Comparison of ENCODE assay signal across 13 cellular contexts in the genomic region with DNA sequence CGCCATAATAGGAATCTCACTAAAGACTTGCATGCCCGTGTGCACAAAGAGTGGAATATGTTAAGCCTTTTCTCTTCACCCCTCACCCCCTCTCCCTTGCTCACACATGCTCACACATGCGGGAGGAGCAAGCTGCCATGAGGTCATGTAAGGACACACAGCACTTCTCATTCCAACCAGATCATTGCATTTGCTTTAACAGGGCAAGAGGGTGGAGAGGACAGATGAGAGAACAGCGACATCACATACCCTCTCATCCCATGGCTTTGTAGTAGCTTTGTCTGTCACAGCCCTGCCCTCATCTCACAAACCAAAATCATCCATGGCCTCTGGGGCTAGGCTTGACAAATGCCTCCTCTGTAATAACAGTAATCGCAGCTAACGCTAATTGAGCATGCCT.
A peak's percentile ranks its signal among the peaks of the same experiment; 100 is the strongest.
DNase-seq lines count a peak whose midpoint lies in the region; ATAC-seq, FAIRE-seq and TF ChIP-seq lines count a peak whose summit lies in the region.
"Had no signal": no experiment of that assay in that cellular context is flagged by ENCODE, and none has a peak within 500 bp of the region (broad histone marks: within the 10 kb centered on the region; RNA-seq: fewer than 3 reads in every experiment).

No MANE protein-coding gene starts in this region.

- no peak overlapping the region for H3K9ac ChIP-seq in SK-N-MC (ENCODE audit: insufficient read length)

- no peaks in the 10 kb centered on the region for H3K27me3 ChIP-seq in right cardiac atrium (ENCODE audit: control insufficient read depth, insufficient read depth)

- DNase-seq in AG20443 (ENCODE audit: low spot score) (peak; percentile 34), GM12891 (ENCODE audit: insufficient read length, low spot score) (no peak), SK-N-MC (ENCODE audit: low read depth, low spot score) (no peak), right cardiac atrium (no peak), HuH-7.5 (ENCODE audit: low spot score) (no peak), mucosa of gallbladder (ENCODE audit: low spot score) (no peak)
- no peak for DNase-seq in activated CD4-positive, CD25-positive, alpha-beta regulatory T cell treated with anti-CD3 and anti-CD28 coated beads, Interleukin-2, amount 50 U/mL, for 72 hours
- DNase-seq in activated effector memory CD4-positive, alpha-beta T cell treated with anti-CD3 and anti-CD28 coated beads, Interleukin-2, amount 50 U/mL, for 16 hours = no peak
- DNase-seq: activated CD4-positive, alpha-beta T cell treated with anti-CD3 and anti-CD28 coated beads for 36 hours; NCI-H2081; SHP77 had no signal

- no peaks in the 10 kb centered on the region for H3K9me3 ChIP-seq in SK-N-MC (ENCODE audit: low read depth, low read length)
- H3K9me3 ChIP-seq in right cardiac atrium (ENCODE audit: control insufficient read depth, low read length) = no peaks in the 10 kb centered on the region

- peak; percentile 65 to 73 for ATAC-seq in right cardiac atrium
- ATAC-seq: activated CD4-positive, alpha-beta T cell treated with anti-CD3 and anti-CD28 coated beads for 36 hours; activated T-helper 17 cell treated with anti-CD3 and anti-CD28 coated beads, Interleukin-2, amount 50 U/mL, for 72 hours had no signal

- H3K4me3 ChIP-seq in SK-N-MC (peak overlapping the region; percentile 43), right cardiac atrium (ENCODE audit: low read length) (no peak overlapping the region)

- intact Hi-C loops in right cardiac atrium (cut with DNase I) = no loop called here

- H3K27ac ChIP-seq in SK-N-MC = peak overlapping the region; percentile 69; the same call in 1 of the 2 replicates
- H3K27ac ChIP-seq in right cardiac atrium (ENCODE audit: low read length) = peak overlapping the region; percentile 21
- H3K27ac ChIP-seq: epithelial cell of prostate had no signal

- peak; percentile 33 for FAIRE-seq in GM12891 (lab: Jason Lieb, UNC)

- TF ChIP-seq POLR2A in GM12891 (IDR thresholded peaks at IDR 0.05; ENCODE audit: low read depth, low read length) = no peak

- H3K36me3 ChIP-seq in SK-N-MC (ENCODE audit: insufficient read depth, low read length) = no peaks in the 10 kb centered on the region

- 53% methylated on average over 6 of the region's 6 CpGs for WGBS in right cardiac atrium

- peaks cover 11% of the 10 kb centered on the region for H3K4me1 ChIP-seq in right cardiac atrium (ENCODE audit: control insufficient read depth, insufficient read depth, low read length)

TF ChIP-seq in GM12891, 5 proteins besides CTCF, POLR2A, EP300 and RAD21:
- TF ChIP-seq TAF1 (IDR thresholded peaks at IDR 0.05; ENCODE audit: low read depth, low read length) (no peak), POLR2AphosphoS5 (IDR thresholded peaks at IDR 0.05; ENCODE audit: low read depth, low read length) (no peak), PAX5 (IDR thresholded peaks at IDR 0.05; ENCODE audit: insufficient read depth, low read length, severe bottlenecking) (no peak), POU2F2 (IDR thresholded peaks at IDR 0.05; ENCODE audit: low read depth, low read length) (no peak), SPI1 (IDR thresholded peaks at IDR 0.05; ENCODE audit: low read depth, low read length) (no peak)
